Comparison of ENCODE assay signal across 10 cellular contexts in genomic region chr3:12959838-12960378, GRCh38.
DNase-seq lines count a peak whose midpoint lies in the region; ATAC-seq and TF ChIP-seq lines count a peak whose summit lies in the region.
"Had no signal": no experiment of that assay in that cellular context is flagged by ENCODE, and none has a peak within 500 bp of the region (broad histone marks: within the 10 kb centered on the region; RNA-seq: fewer than 3 reads in every experiment).

No MANE protein-coding gene starts in this region.

- no peaks in the 10 kb centered on the region for H3K27me3 Mint-ChIP-seq in CD4-positive, CD25-positive, alpha-beta regulatory T cell
- H3K27me3 Mint-ChIP-seq in effector memory CD8-positive, alpha-beta T cell: no peaks in the 10 kb centered on the region
- no peaks in the 10 kb centered on the region for H3K27me3 Mint-ChIP-seq in naive thymus-derived CD8-positive, alpha-beta T cell
- H3K27me3 Mint-ChIP-seq in activated CD4-positive, alpha-beta T cell treated with anti-CD3 and anti-CD28 coated beads for 36 hours: no peaks in the 10 kb centered on the region

- no peak overlapping the region for H3K4me3 ChIP-seq in CD4-positive, CD25-positive, alpha-beta regulatory T cell (ENCODE audit: low read depth, low read length)
- H3K4me3 ChIP-seq in MG63 (no peak overlapping the region), colonic mucosa (no peak overlapping the region)

- POLR2A ChIA-PET in naive thymus-derived CD8-positive, alpha-beta T cell (lab: Charles Lee): no interaction called here
- POLR2A ChIA-PET in activated CD4-positive, alpha-beta T cell treated with anti-CD3 and anti-CD28 coated beads for 36 hours (lab: Charles Lee): no interaction called here

- no peaks in the 10 kb centered on the region for H3K27me3 ChIP-seq in CD4-positive, CD25-positive, alpha-beta regulatory T cell (ENCODE audit: control insufficient read depth, insufficient read depth, low read length)
- H3K27me3 ChIP-seq in MG63 (no peaks in the 10 kb centered on the region), colonic mucosa (no peaks in the 10 kb centered on the region)
- H3K27me3 ChIP-seq: BE2C had no signal

- no peak overlapping the region for H3K27ac ChIP-seq in CD4-positive, CD25-positive, alpha-beta regulatory T cell (ENCODE audit: insufficient read depth, low read length, poor library complexity, severe bottlenecking)
- no peak overlapping the region for H3K27ac ChIP-seq in colonic mucosa

- peaks cover 15% of the 10 kb centered on the region for H3K36me3 Mint-ChIP-seq in CD4-positive, CD25-positive, alpha-beta regulatory T cell
- peaks cover 20% of the 10 kb centered on the region for H3K36me3 Mint-ChIP-seq in effector memory CD8-positive, alpha-beta T cell (ENCODE audit: insufficient read depth)
- H3K36me3 Mint-ChIP-seq in naive thymus-derived CD8-positive, alpha-beta T cell: peaks cover 0 to 20% (median 2%) of the 10 kb centered on the region in 3 donors
- H3K36me3 Mint-ChIP-seq in activated CD4-positive, alpha-beta T cell treated with anti-CD3 and anti-CD28 coated beads for 36 hours (ENCODE audit: low read depth): peaks cover 16% of the 10 kb centered on the region

- peak overlapping the region; percentile 6 to 59 (median 54) for H3K27ac Mint-ChIP-seq in CD4-positive, CD25-positive, alpha-beta regulatory T cell
- peak overlapping the region; percentile 65 to 77 for H3K27ac Mint-ChIP-seq in effector memory CD8-positive, alpha-beta T cell
- peak overlapping the region in 8 of 10 donors; percentile 18 to 84 (median 63) for H3K27ac Mint-ChIP-seq in naive thymus-derived CD8-positive, alpha-beta T cell
- no peak overlapping the region for H3K27ac Mint-ChIP-seq in activated CD4-positive, alpha-beta T cell treated with anti-CD3 and anti-CD28 coated beads for 36 hours

- no peak for DNase-seq in CD4-positive, CD25-positive, alpha-beta regulatory T cell
- DNase-seq in MV-4-11 (lab: John Stamatoyannopoulos, UW): peak; percentile 81
- DNase-seq in effector memory CD8-positive, alpha-beta T cell: no peak
- DNase-seq in naive thymus-derived CD8-positive, alpha-beta T cell: no peak
- no peak for DNase-seq in MG63
- no peak for DNase-seq in activated CD4-positive, alpha-beta T cell treated with anti-CD3 and anti-CD28 coated beads, Interleukin-2, amount 50 U/mL, for 48 hours
- DNase-seq in colonic mucosa: no peak
- no peak for DNase-seq in activated CD4-positive, alpha-beta T cell treated with anti-CD3 and anti-CD28 coated beads for 36 hours
- DNase-seq: BE2C, cortex of kidney had no signal

- peak overlapping the region in 3 of 4 donors; percentile 25 to 63 (median 36) for H3K4me3 Mint-ChIP-seq in CD4-positive, CD25-positive, alpha-beta regulatory T cell
- no peak overlapping the region for H3K4me3 Mint-ChIP-seq in effector memory CD8-positive, alpha-beta T cell
- peak overlapping the region in 8 of 10 donors; percentile 34 to 88 (median 58) for H3K4me3 Mint-ChIP-seq in naive thymus-derived CD8-positive, alpha-beta T cell
- H3K4me3 Mint-ChIP-seq in activated CD4-positive, alpha-beta T cell treated with anti-CD3 and anti-CD28 coated beads for 36 hours: no peak overlapping the region

- H3K9ac ChIP-seq in colonic mucosa (ENCODE audit: low read depth in 2 of 2, low read length in 2 of 2): no peak overlapping the region

- no peaks in the 10 kb centered on the region for H3K9me3 ChIP-seq in CD4-positive, CD25-positive, alpha-beta regulatory T cell (ENCODE audit: control insufficient read depth in 2 of 2, low read length in 2 of 2)
- H3K9me3 ChIP-seq in MG63 (no peaks in the 10 kb centered on the region), colonic mucosa (no peaks in the 10 kb centered on the region)
- H3K9me3 ChIP-seq: BE2C had no signal

- no peaks in the 10 kb centered on the region for H3K9me3 Mint-ChIP-seq in CD4-positive, CD25-positive, alpha-beta regulatory T cell
- no peaks in the 10 kb centered on the region for H3K9me3 Mint-ChIP-seq in effector memory CD8-positive, alpha-beta T cell
- H3K9me3 Mint-ChIP-seq in naive thymus-derived CD8-positive, alpha-beta T cell: no peaks in the 10 kb centered on the region
- H3K9me3 Mint-ChIP-seq in activated CD4-positive, alpha-beta T cell treated with anti-CD3 and anti-CD28 coated beads for 36 hours (ENCODE audit: low read depth): no peaks in the 10 kb centered on the region

- intact Hi-C loops in colonic mucosa (cut with DNase I): no loop called here
- intact Hi-C loops in activated CD4-positive, alpha-beta T cell treated with anti-CD3 and anti-CD28 coated beads for 36 hours (cut with DNase I, micrococcal nuclease): loop anchor here in 1 of 2 experiments (10.0 kb wide), 1 partner anchor 405 kb away; the partner anchor contains the start of gene MKRN2

- TF ChIP-seq CTCF in colonic mucosa (IDR thresholded peaks at IDR 0.05): no peak

- CTCF ChIA-PET in activated CD4-positive, alpha-beta T cell treated with anti-CD3 and anti-CD28 coated beads for 36 hours (lab: Charles Lee): interaction anchor here (0.6 to 1.9 kb wide), 2 partner anchors 13 to 96 kb away, joined by 3 to 8 read pairs; no protein-coding TSS in a partner anchor

- H3K36me3 ChIP-seq in CD4-positive, CD25-positive, alpha-beta regulatory T cell (ENCODE audit: control insufficient read depth, insufficient read depth, low read length): peaks cover 28% of the 10 kb centered on the region
- H3K36me3 ChIP-seq in MG63: no peaks in the 10 kb centered on the region; the same call in 1 of the 2 replicates
- H3K36me3 ChIP-seq in colonic mucosa: no peaks in the 10 kb centered on the region
- H3K36me3 ChIP-seq: BE2C had no signal

- H3K4me1 ChIP-seq in CD4-positive, CD25-positive, alpha-beta regulatory T cell (ENCODE audit: control insufficient read depth, insufficient read depth, low read length, poor library complexity, severe bottlenecking): peaks cover 54% of the 10 kb centered on the region
- H3K4me1 ChIP-seq in colonic mucosa: peaks cover 6% of the 10 kb centered on the region
- H3K4me1 ChIP-seq: BE2C had no signal

- no peak for ATAC-seq in CD4-positive, CD25-positive, alpha-beta regulatory T cell (ENCODE audit: low read depth in 2 of 2)
- ATAC-seq in effector memory CD8-positive, alpha-beta T cell (replicated peaks): no peak
- peak in 1 of 2 donors; percentile 42 for ATAC-seq in naive thymus-derived CD8-positive, alpha-beta T cell
- ATAC-seq in activated CD4-positive, alpha-beta T cell treated with anti-CD3 and anti-CD28 coated beads for 36 hours: no peak

- peaks cover 15 to 95% (median 69%) of the 10 kb centered on the region in 4 donors for H3K4me1 Mint-ChIP-seq in CD4-positive, CD25-positive, alpha-beta regulatory T cell
- peaks cover 69 to 70% of the 10 kb centered on the region in 2 donors for H3K4me1 Mint-ChIP-seq in effector memory CD8-positive, alpha-beta T cell (ENCODE audit: low read depth in 2 of 2)
- peaks cover 46 to 98% (median 90%) of the 10 kb centered on the region in 4 donors for H3K4me1 Mint-ChIP-seq in naive thymus-derived CD8-positive, alpha-beta T cell
- peaks cover 91% of the 10 kb centered on the region for H3K4me1 Mint-ChIP-seq in activated CD4-positive, alpha-beta T cell treated with anti-CD3 and anti-CD28 coated beads for 36 hours

Comparison
In these comparisons a context has a peak if more than half of its experiments do, and no peak if none do; other contexts are left out.
1. H3K4me3 Mint-ChIP-seq: peak in CD4-positive, CD25-positive, alpha-beta regulatory T cell (3 of 4) and naive thymus-derived CD8-positive, alpha-beta T cell (8 of 10); none in effector memory CD8-positive, alpha-beta T cell (0 of 2) and activated CD4-positive, alpha-beta T cell treated with anti-CD3 and anti-CD28 coated beads for 36 hours (single experiment).